ENCODE assay signal across 18 cellular contexts in the genomic region with DNA sequence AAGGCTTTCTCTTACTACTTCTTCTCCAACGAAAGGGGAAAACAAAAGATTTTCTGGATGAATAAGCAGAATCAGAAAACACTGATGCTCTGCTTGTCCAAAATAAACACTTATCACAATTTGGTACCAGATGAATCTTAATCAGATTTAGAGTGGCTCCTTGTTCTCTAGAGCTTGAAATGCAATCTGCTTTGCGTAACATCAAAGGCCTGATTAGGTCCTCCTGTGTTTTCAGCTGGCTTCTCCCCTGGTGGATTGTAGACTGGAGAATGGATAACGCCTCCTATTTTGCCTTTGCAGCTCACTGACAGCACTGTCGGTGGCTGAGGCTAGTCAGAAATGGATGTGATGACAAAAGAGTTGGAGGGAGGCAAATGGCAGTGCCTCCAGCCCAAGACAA.
"Had no signal": no experiment of that assay in that cellular context is flagged by ENCODE, and none has a peak within 500 bp of the region (broad histone marks: within the 10 kb centered on the region; RNA-seq: fewer than 3 reads in every experiment).

No MANE protein-coding gene starts in this region.

- H3K27me3 ChIP-seq: brain microvascular endothelial cell, heart left ventricle, ovary, sigmoid colon, spleen, stomach had no signal

- H3K27ac ChIP-seq: brain microvascular endothelial cell, epithelial cell of prostate, heart left ventricle, ovary, sigmoid colon, spleen, stomach had no signal

- H3K36me3 ChIP-seq: brain microvascular endothelial cell, ovary had no signal

- H3K4me3 ChIP-seq: heart left ventricle, ovary, sigmoid colon, spleen, stomach had no signal

- FAIRE-seq: frontal cortex had no signal

- DNase-seq: activated CD4-positive, alpha-beta T cell treated with anti-CD3 and anti-CD28 coated beads for 1 hour; activated CD4-positive, alpha-beta T cell treated with anti-CD3 and anti-CD28 coated beads, Interleukin-2, amount 50 U/mL, for 4 hours; activated naive CD4-positive, alpha-beta T cell; activated naive CD8-positive, alpha-beta T cell treated with anti-CD3 and anti-CD28 coated beads, Interleukin-2, amount 10 ng/mL, durations not matched to agents 7 days and 5 days; activated T-cell treated with anti-CD3 and anti-CD28 coated beads for 4 hours; anterior cingulate cortex; brain microvascular endothelial cell; dermis blood vessel endothelial cell; heart left ventricle; midbrain; ovary; sigmoid colon; spleen; stimulated activated CD4-positive, alpha-beta T cell treated with anti-CD3 and anti-CD28 coated beads, Interleukin-2, amount 100 ng/mL, for 24 hours; stomach had no signal

- ATAC-seq: heart left ventricle, left lobe of liver had no signal
